In genomic region chrY:7814351-7814750, GRCh38 we compare ENCODE assay signal across 16 cellular contexts.
DNase-seq lines count a peak whose midpoint lies in the region; ATAC-seq and TF ChIP-seq lines count a peak whose summit lies in the region.
"Had no signal": no experiment of that assay in that cellular context is flagged by ENCODE, and none has a peak within 500 bp of the region (broad histone marks: within the 10 kb centered on the region; RNA-seq: fewer than 3 reads in every experiment).

No MANE protein-coding gene starts in this region.

- H3K9ac ChIP-seq in mesendoderm (ENCODE audit: low read length) = no peak overlapping the region
- H3K9ac ChIP-seq: BLaER1 treated with 17β-estradiol and CSF1 and Interleukin-3, amounts not matched to agents 10 nM and 100 nM; GM23248 had no signal

- no peak overlapping the region for H3K4me3 Mint-ChIP-seq in dendritic cell treated with granulocyte-macrophage colony-stimulating factor and Interleukin-4, amounts not matched to agents 40 ng/mL and 50 ng/mL, for 4 days
- H3K4me3 Mint-ChIP-seq: CD4-positive, alpha-beta T cell had no signal

- CTCF ChIA-PET in OCI-LY7 (lab: Charles Lee; ENCODE audit: unreplicated experiment) = no interaction called here

- H3K4me1 ChIP-seq in OCI-LY7 (ENCODE audit: insufficient read depth, low read length, poor library complexity, severe bottlenecking) (no peaks in the 10 kb centered on the region), mesendoderm (ENCODE audit: control insufficient read depth, low read depth, low read length) (no peaks in the 10 kb centered on the region)
- H3K4me1 ChIP-seq: BLaER1 treated with 17β-estradiol and CSF1 and Interleukin-3, amounts not matched to agents 10 nM and 100 nM had no signal

- H3K4me3 ChIP-seq in AG10803 (ENCODE audit: low read length) (no peak overlapping the region), OCI-LY7 (ENCODE audit: low read depth, low read length, poor library complexity, severe bottlenecking) (no peak overlapping the region), mesendoderm (ENCODE audit: low read length) (no peak overlapping the region)
- H3K4me3 ChIP-seq: BLaER1 treated with 17β-estradiol and CSF1 and Interleukin-3, amounts not matched to agents 10 nM and 100 nM; GM23248 had no signal

- H2AFZ ChIP-seq in OCI-LY7 (ENCODE audit: low read length) = no peak overlapping the region
- H2AFZ ChIP-seq: GM23248 had no signal

- no peak overlapping the region for H4K8ac ChIP-seq in mesendoderm (ENCODE audit: low read depth, low read length)

- DNase-seq in AG10803 (ENCODE audit: low read depth) = peak; percentile 10
- peak; percentile 5 for DNase-seq in OCI-LY7 (ENCODE audit: low spot score)
- DNase-seq in mesendoderm = no peak
- no peak for DNase-seq in dedifferentiated amniotic fluid mesenchymal stem cell (ENCODE audit: extremely low spot score)
- DNase-seq in HPDE6-E6E7 (ENCODE audit: extremely low spot score) = no peak
- no peak for DNase-seq in NK-92 (lab: John Stamatoyannopoulos, UW; ENCODE audit: unreplicated experiment)
- DNase-seq: 8988T; Calu3; CD4-positive, alpha-beta T cell; DMS 273 treated with DMSO at 0.1 percent for 48 hours; GM23248; IMR-90 had no signal

- no peak overlapping the region for H4K5ac ChIP-seq in mesendoderm (ENCODE audit: low read length)

- H3K56ac ChIP-seq in mesendoderm (ENCODE audit: low read length) = no peak overlapping the region

- TF ChIP-seq CTCF in AG10803 (conservative IDR thresholded peaks at IDR 0.05; ENCODE audit: low read length) (no peak), OCI-LY7 (conservative IDR thresholded peaks at IDR 0.05; ENCODE audit: low read length) (no peak)

- no peak overlapping the region for H2AK5ac ChIP-seq in mesendoderm (ENCODE audit: low read length)

- no peaks in the 10 kb centered on the region for H3K27me3 Mint-ChIP-seq in dendritic cell treated with granulocyte-macrophage colony-stimulating factor and Interleukin-4, amounts not matched to agents 40 ng/mL and 50 ng/mL, for 4 days
- H3K27me3 Mint-ChIP-seq: CD4-positive, alpha-beta T cell had no signal

- no peaks in the 10 kb centered on the region for H4K20me1 ChIP-seq in OCI-LY7 (ENCODE audit: insufficient read depth, low read length)
- H4K20me1 ChIP-seq: BLaER1 treated with 17β-estradiol and CSF1 and Interleukin-3, amounts not matched to agents 10 nM and 100 nM had no signal

- H2BK120ac ChIP-seq in mesendoderm (ENCODE audit: low read depth, low read length) = no peak overlapping the region

- no peaks in the 10 kb centered on the region for H3K9me3 Mint-ChIP-seq in dendritic cell treated with granulocyte-macrophage colony-stimulating factor and Interleukin-4, amounts not matched to agents 40 ng/mL and 50 ng/mL, for 4 days
- H3K9me3 Mint-ChIP-seq: CD4-positive, alpha-beta T cell had no signal

- H3K18ac ChIP-seq in mesendoderm (ENCODE audit: low read length) = no peak overlapping the region

- peak overlapping the region; percentile 36 for H3K4ac ChIP-seq in mesendoderm (ENCODE audit: low read depth, low read length)

- POLR2A ChIA-PET in OCI-LY7 (lab: Charles Lee) = no interaction called here

- intact Hi-C loops in OCI-LY7 (cut with micrococcal nuclease; ENCODE audit: unreplicated experiment) = no loop called here
- intact Hi-C loops in dendritic cell treated with granulocyte-macrophage colony-stimulating factor and Interleukin-4, amounts not matched to agents 40 ng/mL and 50 ng/mL, for 4 days (cut with micrococcal nuclease) = loop anchor here (10.0 kb wide), 2 partner anchors 50 to 460 kb away; no protein-coding TSS in a partner anchor

- H3K79me2 ChIP-seq in OCI-LY7 (ENCODE audit: insufficient read depth, low read depth, low read length) = no peaks in the 10 kb centered on the region
- no peaks in the 10 kb centered on the region for H3K79me2 ChIP-seq in mesendoderm (ENCODE audit: control insufficient read depth, insufficient read depth, low read length)

- H3K9me3 ChIP-seq in OCI-LY7 (ENCODE audit: low read length) = no peaks in the 10 kb centered on the region
- H3K9me3 ChIP-seq: BLaER1 treated with 17β-estradiol and CSF1 and Interleukin-3, amounts not matched to agents 10 nM and 100 nM had no signal

- H3K36me3 ChIP-seq in OCI-LY7 (ENCODE audit: insufficient read depth, low read length) (no peaks in the 10 kb centered on the region), mesendoderm (ENCODE audit: control insufficient read depth, insufficient read depth, low read length) (no peaks in the 10 kb centered on the region)
- H3K36me3 ChIP-seq: BLaER1 treated with 17β-estradiol and CSF1 and Interleukin-3, amounts not matched to agents 10 nM and 100 nM had no signal

- no peak overlapping the region for H2BK5ac ChIP-seq in mesendoderm (ENCODE audit: low read length)

- H3K4me2 ChIP-seq in OCI-LY7 (ENCODE audit: low read length) (no peak overlapping the region), mesendoderm (ENCODE audit: low read length) (no peak overlapping the region)
- H3K4me2 ChIP-seq: BLaER1 treated with 17β-estradiol and CSF1 and Interleukin-3, amounts not matched to agents 10 nM and 100 nM had no signal

- no peaks in the 10 kb centered on the region for H3K36me3 Mint-ChIP-seq in dendritic cell treated with granulocyte-macrophage colony-stimulating factor and Interleukin-4, amounts not matched to agents 40 ng/mL and 50 ng/mL, for 4 days (ENCODE audit: low read depth)

- no peak overlapping the region for H3K23ac ChIP-seq in mesendoderm (ENCODE audit: low read length)

- no peak overlapping the region for H3K27ac ChIP-seq in OCI-LY7 (ENCODE audit: low read depth, low read length, poor library complexity, severe bottlenecking)
- H3K27ac ChIP-seq in mesendoderm (ENCODE audit: low read depth, low read length) = no peak overlapping the region
- H3K27ac ChIP-seq: BLaER1 treated with 17β-estradiol and CSF1 and Interleukin-3, amounts not matched to agents 10 nM and 100 nM; GM23248; HL-60 had no signal

- H3K27me3 ChIP-seq in mesendoderm (ENCODE audit: insufficient read depth, low read length, poor library complexity) = no peaks in the 10 kb centered on the region
- H3K27me3 ChIP-seq: BLaER1 treated with 17β-estradiol and CSF1 and Interleukin-3, amounts not matched to agents 10 nM and 100 nM had no signal

- H3K4me1 Mint-ChIP-seq in dendritic cell treated with granulocyte-macrophage colony-stimulating factor and Interleukin-4, amounts not matched to agents 40 ng/mL and 50 ng/mL, for 4 days (ENCODE audit: low read depth) = peaks cover 12% of the 10 kb centered on the region

- H3K27ac Mint-ChIP-seq in dendritic cell treated with granulocyte-macrophage colony-stimulating factor and Interleukin-4, amounts not matched to agents 40 ng/mL and 50 ng/mL, for 4 days = peak overlapping the region; percentile 68
- H3K27ac Mint-ChIP-seq: CD4-positive, alpha-beta T cell had no signal

- H3K79me1 ChIP-seq in mesendoderm (ENCODE audit: low read length) = no peaks in the 10 kb centered on the region

- BruUV-seq in OCI-LY7 (replicated peaks; lab: Mats Ljungman, UMichigan) = no TSS peak

- no peaks in the 10 kb centered on the region for H3K9me2 ChIP-seq in OCI-LY7 (ENCODE audit: insufficient read depth, low read length)

- H2BK15ac ChIP-seq in mesendoderm (replicated peaks; ENCODE audit: low read depth) = no peak overlapping the region

- ATAC-seq in GM19035 (IDR thresholded peaks at IDR 0.05; ENCODE audit: unreplicated experiment) = no peak

Comparison
In these comparisons a context has a peak if more than half of its experiments do, and no peak if none do; other contexts are left out.
1. DNase-seq: peak in AG10803 (single experiment) and OCI-LY7 (single experiment); none in mesendoderm (single experiment), dedifferentiated amniotic fluid mesenchymal stem cell (single experiment), HPDE6-E6E7 (single experiment) and NK-92 (single experiment).